In the genomic region with DNA sequence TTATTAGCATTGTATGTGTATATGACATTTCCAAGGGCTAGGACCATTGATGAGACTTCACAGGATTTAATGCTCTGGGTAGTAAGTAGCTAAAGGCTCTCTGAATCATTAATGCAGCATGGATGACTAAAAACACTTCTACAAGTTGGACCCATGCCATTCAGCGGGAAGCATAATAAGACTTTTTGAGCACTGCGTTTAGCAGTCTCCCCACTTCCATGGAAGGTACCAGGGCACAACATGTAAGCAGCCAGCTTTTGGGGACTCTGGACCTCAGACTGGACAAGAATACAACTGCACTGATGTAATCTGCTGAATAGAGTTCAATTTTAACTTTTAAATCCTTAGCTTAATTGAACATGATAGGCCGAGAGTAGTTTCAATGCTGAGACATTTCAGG, we compare ENCODE assay signal across 25 cellular contexts.
DNase-seq lines count a peak whose midpoint lies in the region; ATAC-seq and TF ChIP-seq lines count a peak whose summit lies in the region.
"Had no signal": no experiment of that assay in that cellular context is flagged by ENCODE, and none has a peak within 500 bp of the region (broad histone marks: within the 10 kb centered on the region; RNA-seq: fewer than 3 reads in every experiment).

No MANE protein-coding gene starts in this region.

- no peak for TF ChIP-seq CTCF in VCaP (conservative IDR thresholded peaks at IDR 0.05)
- TF ChIP-seq CTCF in fibroblast of mammary gland (conservative IDR thresholded peaks at IDR 0.05; ENCODE audit: control insufficient read depth, insufficient read depth, low read depth, low read length), result no peak
- no peak for TF ChIP-seq CTCF in neural progenitor cell (IDR thresholded peaks at IDR 0.05)
- TF ChIP-seq CTCF in GM13977 (IDR thresholded peaks at IDR 0.05; ENCODE audit: extremely low read depth, insufficient read depth, missing control alignments), result no peak

- no peaks in the 10 kb centered on the region for H3F3A ChIP-seq in neural progenitor cell (ENCODE audit: low read depth)

- no peak overlapping the region for H3K9ac ChIP-seq in neural progenitor cell

- H3K4me3 ChIP-seq in fibroblast of mammary gland (ENCODE audit: control insufficient read depth, low read depth, low read length) (no peak overlapping the region), neural progenitor cell (no peak overlapping the region)
- H3K4me3 ChIP-seq: left ventricle myocardium inferior, prostate gland, skin epidermis, thyroid gland had no signal

- H3K4me2 ChIP-seq in neural progenitor cell, result no peak overlapping the region

- H3K36me3 ChIP-seq in neural progenitor cell, result no peaks in the 10 kb centered on the region
- H3K36me3 ChIP-seq: prostate gland, thyroid gland had no signal

- no peaks in the 10 kb centered on the region for H3K79me2 ChIP-seq in neural progenitor cell (ENCODE audit: low read depth)

- H3K4me1 Mint-ChIP-seq in neural progenitor cell, result peaks cover 22% of the 10 kb centered on the region
- H3K4me1 Mint-ChIP-seq: activated CD4-positive, alpha-beta T cell treated with anti-CD3 and anti-CD28 coated beads, Interleukin-2, amount 10 ng/mL, durations not matched to agents 24 days and 14 days; activated naive CD4-positive, alpha-beta T cell treated with anti-CD3 and anti-CD28 coated beads, Interleukin-2, amount 50 U/mL, for 24 hours; stimulated activated memory B cell treated with anti-CD40 and anti-IgM and Interleukin-4, amounts not matched to agents 10 μg/mL and 1 μg/mL and 100 μg/mL, for 72 hours had no signal

- intact Hi-C loops in cardiac septum (cut with DNase I), result no loop called here

- H3K27ac ChIP-seq in VCaP, result peak overlapping the region; percentile 7; the same call in 1 of the 2 replicates
- H3K27ac ChIP-seq in neural progenitor cell, result no peak overlapping the region
- H3K27ac ChIP-seq: left ventricle myocardium inferior, prostate gland, skin epidermis, thyroid gland had no signal

- H3K27ac Mint-ChIP-seq in neural progenitor cell, result peak overlapping the region; percentile 38
- H3K27ac Mint-ChIP-seq: activated CD4-positive, alpha-beta T cell treated with anti-CD3 and anti-CD28 coated beads, Interleukin-2, amount 10 ng/mL, durations not matched to agents 24 days and 14 days; activated naive CD4-positive, alpha-beta T cell treated with anti-CD3 and anti-CD28 coated beads, Interleukin-2, amount 50 U/mL, for 24 hours; CD4-positive, alpha-beta T cell; endodermal cell; HFFc6; stimulated activated memory B cell treated with anti-CD40 and anti-IgM and Interleukin-4, amounts not matched to agents 10 μg/mL and 1 μg/mL and 100 μg/mL, for 72 hours had no signal

- ATAC-seq in HG03378 (IDR thresholded peaks at IDR 0.05; ENCODE audit: unreplicated experiment), result no peak

- no peaks in the 10 kb centered on the region for H3K27me3 ChIP-seq in neural progenitor cell
- H3K27me3 ChIP-seq: thyroid gland had no signal

- H3K4me1 ChIP-seq in neural progenitor cell, result peaks cover 10% of the 10 kb centered on the region
- H3K4me1 ChIP-seq: left ventricle myocardium inferior, prostate gland had no signal

- H3K27me3 Mint-ChIP-seq in neural progenitor cell (ENCODE audit: insufficient read depth, low read depth), result no peaks in the 10 kb centered on the region

- no peak overlapping the region for H3K4me3 Mint-ChIP-seq in neural progenitor cell
- H3K4me3 Mint-ChIP-seq: activated CD4-positive, alpha-beta T cell treated with anti-CD3 and anti-CD28 coated beads, Interleukin-2, amount 10 ng/mL, durations not matched to agents 24 days and 14 days; activated naive CD4-positive, alpha-beta T cell treated with anti-CD3 and anti-CD28 coated beads, Interleukin-2, amount 50 U/mL, for 24 hours; CD4-positive, alpha-beta T cell; endodermal cell; HFFc6; neural crest cell; stimulated activated memory B cell treated with anti-CD40 and anti-IgM and Interleukin-4, amounts not matched to agents 10 μg/mL and 1 μg/mL and 100 μg/mL, for 72 hours had no signal

- peak; percentile 16 for DNase-seq in EL
- peak; percentile 41 for DNase-seq in fibroblast of mammary gland (ENCODE audit: low read depth)
- no peak for DNase-seq in neural progenitor cell (ENCODE audit: low spot score)
- DNase-seq in SHP77 (lab: John Stamatoyannopoulos, UW), result no peak
- no peak for DNase-seq in GM13977 (ENCODE audit: low spot score)
- DNase-seq in cardiac septum (ENCODE audit: low spot score), result no peak
- DNase-seq: activated CD4-positive, alpha-beta T cell treated with anti-CD3 and anti-CD28 coated beads, Interleukin-2, amount 10 ng/mL, durations not matched to agents 24 days and 14 days; CD4-positive, alpha-beta T cell; DMS 273 treated with DMSO at 0.1 percent for 48 hours; endodermal cell; HFFc6; Kasumi-1; left ventricle myocardium inferior; NCI-H187; NCI-H226; NCI-H774; stimulated activated CD4-positive, alpha-beta T cell treated with anti-CD3 and anti-CD28 coated beads, Interleukin-2, amount 100 ng/mL, for 24 hours; thyroid gland had no signal

- in situ Hi-C loops in GM13977 (cut with MboI; ENCODE audit: low pct_unique_long_range_greater_than_20kb, low sequenced_read_pairs, unreplicated experiment), result loop anchor here (25.0 kb wide), 2 partner anchors 658 to 733 kb away; a partner anchor contains a TSS

- no peaks in the 10 kb centered on the region for H4K20me1 ChIP-seq in neural progenitor cell (ENCODE audit: low read depth)

- peaks cover 12% of the 10 kb centered on the region for H3K36me3 Mint-ChIP-seq in neural progenitor cell
- H3K36me3 Mint-ChIP-seq: activated naive CD4-positive, alpha-beta T cell treated with anti-CD3 and anti-CD28 coated beads, Interleukin-2, amount 50 U/mL, for 24 hours; stimulated activated memory B cell treated with anti-CD40 and anti-IgM and Interleukin-4, amounts not matched to agents 10 μg/mL and 1 μg/mL and 100 μg/mL, for 72 hours had no signal

- no peaks in the 10 kb centered on the region for H3K9me3 Mint-ChIP-seq in neural progenitor cell
- H3K9me3 Mint-ChIP-seq: activated CD4-positive, alpha-beta T cell treated with anti-CD3 and anti-CD28 coated beads, Interleukin-2, amount 10 ng/mL, durations not matched to agents 24 days and 14 days; activated naive CD4-positive, alpha-beta T cell treated with anti-CD3 and anti-CD28 coated beads, Interleukin-2, amount 50 U/mL, for 24 hours; CD4-positive, alpha-beta T cell; endodermal cell; HFFc6; neural crest cell had no signal

- no peaks in the 10 kb centered on the region for H3K9me3 ChIP-seq in neural progenitor cell (ENCODE audit: low read depth)
- H3K9me3 ChIP-seq: prostate gland, thyroid gland had no signal

- H2AFZ ChIP-seq in neural progenitor cell (replicated peaks), result no peak overlapping the region

Comparison
In these comparisons a context has a peak if more than half of its experiments do, and no peak if none do; other contexts are left out.
1. DNase-seq: peak in EL (single experiment) and fibroblast of mammary gland (single experiment); none in neural progenitor cell (single experiment), SHP77 (0 of 2), GM13977 (single experiment) and cardiac septum (single experiment).